ENCODE assay signal across 26 cellular contexts in genomic region chr16:57855188-57855587, GRCh38. TPM values are rescaled to one million over a fixed set of nuclear protein-coding genes. Genes with fewer than 3 reads are reported as not detected.
"Had no signal": no experiment of that assay in that cellular context is flagged by ENCODE, and none has a peak within 500 bp of the region (broad histone marks: within the 10 kb centered on the region; RNA-seq: fewer than 3 reads in every experiment).

No MANE protein-coding gene starts in this region.

- H3K36me3 ChIP-seq: neural progenitor cell, ovary, suprapubic skin, tibial artery, upper lobe of left lung, vagina had no signal

- DNase-seq: naive thymus-derived CD4-positive, alpha-beta T cell; natural killer cell; occipital lobe; ovary; posterior cingulate gyrus; psoas muscle; right cardiac atrium; stimulated activated CD4-positive, alpha-beta T cell treated with anti-CD3 and anti-CD28 coated beads, Interleukin-15, amount 100 ng/mL, for 24 hours; stimulated activated CD4-positive, alpha-beta T cell treated with anti-CD3 and anti-CD28 coated beads, Interleukin-2, amount 100 ng/mL, for 24 hours; stimulated activated CD4-positive, alpha-beta T cell treated with anti-CD3 and anti-CD28 coated beads, Interleukin-2, amount 100 ng/mL, for 48 hours; stimulated activated CD4-positive, alpha-beta T cell treated with anti-CD3 and anti-CD28 coated beads, Interleukin-4, amount 100 ng/mL, for 24 hours; stimulated activated CD8-positive, alpha-beta memory T cell treated with anti-CD3 and anti-CD28 coated beads, Interleukin-4, amount 100 ng/mL, for 48 hours; stimulated activated naive CD4-positive, alpha-beta T cell; stimulated activated naive CD8-positive, alpha-beta T cell treated with anti-CD3 and anti-CD28 coated beads, Interleukin-15, amount 100 ng/mL, for 72 hours; stimulated activated naive CD8-positive, alpha-beta T cell treated with anti-CD3 and anti-CD28 coated beads, Interleukin-15, Interleukin-2, amounts not matched to agents 100 U/mL and 50 U/mL, for 24 hours; substantia nigra; testis; tibial artery; trophoblast cell; upper lobe of left lung had no signal

- H3K9ac ChIP-seq: neural progenitor cell, parathyroid adenoma had no signal

- H3K27me3 ChIP-seq: neural progenitor cell, ovary, suprapubic skin, testis, tibial artery, upper lobe of left lung, vagina had no signal

- H3K4me1 ChIP-seq: parathyroid adenoma, psoas muscle, suprapubic skin, testis, tibial artery, upper lobe of left lung, vagina had no signal

- H3K4me3 ChIP-seq: neural progenitor cell, ovary, psoas muscle, skin epidermis, smooth muscle cell, suprapubic skin, testis, tibial artery, upper lobe of left lung, vagina had no signal

- H3K9me3 ChIP-seq: ovary, psoas muscle, suprapubic skin, testis, vagina had no signal

- H3K27ac ChIP-seq: neural progenitor cell, ovary, parathyroid adenoma, psoas muscle, skin epidermis, suprapubic skin, testis, tibial artery, upper lobe of left lung, vagina had no signal

RNA-seq across cellular contexts. Expression of gene KIFC3, which starts 52.9 kb away (rescaled TPM):
- polyA plus RNA-seq: naive thymus-derived CD4-positive, alpha-beta T cell had no signal
